ENCODE assay signal across 1 cellular context in genomic region chr17:49809056-49809455, GRCh38.
TF ChIP-seq lines count a peak whose summit lies in the region.

No MANE protein-coding gene starts in this region.

TF ChIP-seq in WTC11, 78 proteins besides CTCF, POLR2A, EP300 and RAD21 (continued from another document):
- TF ChIP-seq ZNF512 (CRISPR knock-in tag; IDR thresholded peaks at IDR 0.05; ENCODE audit: borderline replicate concordance) (no peak), ETV6 (CRISPR knock-in tag; IDR thresholded peaks at IDR 0.05) (no peak), GABPB1 (CRISPR knock-in tag; IDR thresholded peaks at IDR 0.05) (no peak), ZNF396 (CRISPR knock-in tag; IDR thresholded peaks at IDR 0.05; ENCODE audit: borderline replicate concordance) (no peak), ZBTB21 (CRISPR knock-in tag; IDR thresholded peaks at IDR 0.05; ENCODE audit: borderline replicate concordance) (no peak), CDX4 (CRISPR knock-in tag; IDR thresholded peaks at IDR 0.05; ENCODE audit: borderline replicate concordance) (no peak), FOXK1 (CRISPR knock-in tag; IDR thresholded peaks at IDR 0.05) (no peak), FOXJ3 (CRISPR knock-in tag; IDR thresholded peaks at IDR 0.05; ENCODE audit: borderline replicate concordance) (no peak), OVOL2 (CRISPR knock-in tag; IDR thresholded peaks at IDR 0.05; ENCODE audit: borderline replicate concordance) (no peak)
- TF ChIP-seq, protein P1, sequence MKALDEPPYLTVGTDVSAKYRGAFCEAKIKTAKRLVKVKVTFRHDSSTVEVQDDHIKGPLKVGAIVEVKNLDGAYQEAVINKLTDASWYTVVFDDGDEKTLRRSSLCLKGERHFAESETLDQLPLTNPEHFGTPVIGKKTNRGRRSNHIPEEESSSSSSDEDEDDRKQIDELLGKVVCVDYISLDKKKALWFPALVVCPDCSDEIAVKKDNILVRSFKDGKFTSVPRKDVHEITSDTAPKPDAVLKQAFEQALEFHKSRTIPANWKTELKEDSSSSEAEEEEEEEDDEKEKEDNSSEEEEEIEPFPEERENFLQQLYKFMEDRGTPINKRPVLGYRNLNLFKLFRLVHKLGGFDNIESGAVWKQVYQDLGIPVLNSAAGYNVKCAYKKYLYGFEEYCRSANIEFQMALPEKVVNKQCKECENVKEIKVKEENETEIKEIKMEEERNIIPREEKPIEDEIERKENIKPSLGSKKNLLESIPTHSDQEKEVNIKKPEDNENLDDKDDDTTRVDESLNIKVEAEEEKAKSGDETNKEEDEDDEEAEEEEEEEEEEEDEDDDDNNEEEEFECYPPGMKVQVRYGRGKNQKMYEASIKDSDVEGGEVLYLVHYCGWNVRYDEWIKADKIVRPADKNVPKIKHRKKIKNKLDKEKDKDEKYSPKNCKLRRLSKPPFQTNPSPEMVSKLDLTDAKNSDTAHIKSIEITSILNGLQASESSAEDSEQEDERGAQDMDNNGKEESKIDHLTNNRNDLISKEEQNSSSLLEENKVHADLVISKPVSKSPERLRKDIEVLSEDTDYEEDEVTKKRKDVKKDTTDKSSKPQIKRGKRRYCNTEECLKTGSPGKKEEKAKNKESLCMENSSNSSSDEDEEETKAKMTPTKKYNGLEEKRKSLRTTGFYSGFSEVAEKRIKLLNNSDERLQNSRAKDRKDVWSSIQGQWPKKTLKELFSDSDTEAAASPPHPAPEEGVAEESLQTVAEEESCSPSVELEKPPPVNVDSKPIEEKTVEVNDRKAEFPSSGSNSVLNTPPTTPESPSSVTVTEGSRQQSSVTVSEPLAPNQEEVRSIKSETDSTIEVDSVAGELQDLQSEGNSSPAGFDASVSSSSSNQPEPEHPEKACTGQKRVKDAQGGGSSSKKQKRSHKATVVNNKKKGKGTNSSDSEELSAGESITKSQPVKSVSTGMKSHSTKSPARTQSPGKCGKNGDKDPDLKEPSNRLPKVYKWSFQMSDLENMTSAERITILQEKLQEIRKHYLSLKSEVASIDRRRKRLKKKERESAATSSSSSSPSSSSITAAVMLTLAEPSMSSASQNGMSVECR (CRISPR knock-in tag; IDR thresholded peaks at IDR 0.05; ENCODE audit: borderline replicate concordance) = no peak
